In genomic region chr1:154866995-154867795, GRCh38 we compare ENCODE assay signal across 2 cellular contexts.
TF ChIP-seq lines count a peak whose summit lies in the region.

No MANE protein-coding gene starts in this region.

TF ChIP-seq in IMR-90, 13 proteins besides CTCF, POLR2A, EP300 and RAD21:
- TF ChIP-seq FOS (IDR thresholded peaks at IDR 0.05; ENCODE audit: low read depth, low read length): peak; percentile 17; the same call in 1 of the 2 replicates
- no peak for TF ChIP-seq SMC3 (IDR thresholded peaks at IDR 0.05; ENCODE audit: low read depth, low read length)
- TF ChIP-seq MAZ (IDR thresholded peaks at IDR 0.05; ENCODE audit: borderline replicate concordance, low read depth, low read length): peak; percentile 10; the same call in 1 of the 2 replicates

TF ChIP-seq in HepG2, 621 proteins besides CTCF, POLR2A, EP300 and RAD21:
- TF ChIP-seq HNRNPUL1 (IDR thresholded peaks at IDR 0.05; ENCODE audit: low read depth, low read length) (no peak), HNF1B (CRISPR knock-in tag; IDR thresholded peaks at IDR 0.05) (no peak), ZNF704 (CRISPR knock-in tag; IDR thresholded peaks at IDR 0.05; ENCODE audit: borderline replicate concordance) (no peak), DZIP1 (CRISPR knock-in tag; IDR thresholded peaks at IDR 0.05) (no peak), MXD4 (CRISPR knock-in tag; IDR thresholded peaks at IDR 0.05) (no peak), NR3C1 (CRISPR knock-in tag; IDR thresholded peaks at IDR 0.05) (no peak), KMT2B (CRISPR knock-in tag; IDR thresholded peaks at IDR 0.05) (no peak), ZBTB42 (CRISPR knock-in tag; IDR thresholded peaks at IDR 0.05) (no peak), ZNF737 (CRISPR knock-in tag; IDR thresholded peaks at IDR 0.05; ENCODE audit: borderline replicate concordance) (no peak), ZFP1 (CRISPR knock-in tag; IDR thresholded peaks at IDR 0.05) (no peak), SPEN (CRISPR knock-in tag; IDR thresholded peaks at IDR 0.05; ENCODE audit: low read depth) (no peak), MIER2 (CRISPR knock-in tag; IDR thresholded peaks at IDR 0.05) (no peak), ZNF782 (CRISPR knock-in tag; IDR thresholded peaks at IDR 0.05; ENCODE audit: borderline replicate concordance) (no peak)
- TF ChIP-seq, protein P1, sequence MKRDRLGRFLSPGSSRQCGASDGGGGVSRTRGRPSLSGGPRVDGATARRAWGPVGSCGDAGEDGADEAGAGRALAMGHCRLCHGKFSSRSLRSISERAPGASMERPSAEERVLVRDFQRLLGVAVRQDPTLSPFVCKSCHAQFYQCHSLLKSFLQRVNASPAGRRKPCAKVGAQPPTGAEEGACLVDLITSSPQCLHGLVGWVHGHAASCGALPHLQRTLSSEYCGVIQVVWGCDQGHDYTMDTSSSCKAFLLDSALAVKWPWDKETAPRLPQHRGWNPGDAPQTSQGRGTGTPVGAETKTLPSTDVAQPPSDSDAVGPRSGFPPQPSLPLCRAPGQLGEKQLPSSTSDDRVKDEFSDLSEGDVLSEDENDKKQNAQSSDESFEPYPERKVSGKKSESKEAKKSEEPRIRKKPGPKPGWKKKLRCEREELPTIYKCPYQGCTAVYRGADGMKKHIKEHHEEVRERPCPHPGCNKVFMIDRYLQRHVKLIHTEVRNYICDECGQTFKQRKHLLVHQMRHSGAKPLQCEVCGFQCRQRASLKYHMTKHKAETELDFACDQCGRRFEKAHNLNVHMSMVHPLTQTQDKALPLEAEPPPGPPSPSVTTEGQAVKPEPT (CRISPR knock-in tag; IDR thresholded peaks at IDR 0.05; ENCODE audit: low read depth): no peak
